ENCODE assay signal across 23 cellular contexts in the genomic region with DNA sequence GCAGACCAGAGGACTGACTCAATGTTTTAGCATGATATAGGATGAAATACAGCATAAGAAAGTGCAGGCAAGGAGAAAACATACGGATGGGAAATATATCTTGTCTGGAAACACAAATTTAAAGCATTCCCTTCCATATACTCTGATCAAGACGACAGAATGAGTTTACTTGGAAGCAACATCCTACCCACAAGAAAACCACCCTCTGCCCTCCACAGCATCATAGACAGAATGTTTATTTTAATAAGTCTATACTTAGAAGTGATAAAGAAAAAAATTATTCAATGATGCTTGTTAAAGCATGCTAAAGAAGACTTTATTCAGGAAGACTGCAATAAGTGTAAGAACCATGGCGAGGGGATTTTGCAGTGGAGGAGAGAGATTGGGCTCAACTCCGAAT.
"Had no signal": no experiment of that assay in that cellular context is flagged by ENCODE, and none has a peak within 500 bp of the region (broad histone marks: within the 10 kb centered on the region; RNA-seq: fewer than 3 reads in every experiment).

No MANE protein-coding gene starts in this region.

- H3K4me3 Mint-ChIP-seq: IgD-negative memory B cell had no signal

- H3K9me3 ChIP-seq: SK-N-SH had no signal

- H3K4me3 ChIP-seq: K562 had no signal

- ATAC-seq: HepG2, K562 had no signal

- H3K27ac ChIP-seq: KMS-11 had no signal

- H3K9me3 Mint-ChIP-seq: IgD-negative memory B cell had no signal

- H3K36me3 Mint-ChIP-seq: IgD-negative memory B cell had no signal

- H3K27me3 Mint-ChIP-seq: IgD-negative memory B cell had no signal

- DNase-seq: Kasumi-1, MM.1S, NCI-H1092 treated with DMSO at 0.1 percent for 48 hours, NCI-H1417, NCI-H1436 treated with DMSO at 0.1 percent for 48 hours, NCI-H1694, NCI-H1930, NCI-H2081, NCI-H2107, NCI-H226, NCI-H446, NCI-H510A, NCI-H524 treated with DMSO at 0.1 percent for 48 hours, NCI-H69, NCI-H774, Right ventricle myocardium superior, RPMI8226, SK-N-SH, SW 1271 had no signal

- H3K27ac Mint-ChIP-seq: IgD-negative memory B cell had no signal
